Comparison of ENCODE assay signal across 7 cellular contexts in genomic region chr2:68319397-68320117, GRCh38. TPM values are rescaled to one million over a fixed set of nuclear protein-coding genes. Genes with fewer than 3 reads are reported as not detected.
A peak's percentile ranks its signal among the peaks of the same experiment; 100 is the strongest.
DNase-seq lines count a peak whose midpoint lies in the region; TF ChIP-seq lines count a peak whose summit lies in the region.

CNRIP1 (minus strand) TSS chr2:68319949; CDS start chr2:68319400, 549 bp downstream.

- WGBS in thyroid gland, 2 donors, result 1% methylated on average over 33 to 52 of the region's 64 CpGs

- no peaks in the 10 kb centered on the region for H3F3A ChIP-seq in MM.1S (ENCODE audit: insufficient read depth, low read length)

- no peaks in the 10 kb centered on the region for H4K20me1 ChIP-seq in MM.1S (ENCODE audit: insufficient read depth, low read length)

- TF ChIP-seq CTCF in MM.1S (IDR thresholded peaks at IDR 0.05; ENCODE audit: low read length) (no peak), WERI-Rb-1 (IDR thresholded peaks at IDR 0.05; ENCODE audit: low read depth, low read length) (0 out of 2 replicates have a peak, but pooled peaks have one; percentile 3), thyroid gland (IDR thresholded peaks at IDR 0.05) (no peak)

- peak within 1 kb of the TSS; percentile 71 for H2AFZ ChIP-seq in MM.1S (ENCODE audit: low read length)

- H3K27me3 ChIP-seq in MM.1S (replicated peaks; ENCODE audit: insufficient read depth, low read length) (no peaks in the 10 kb centered on the region), WERI-Rb-1 (ENCODE audit: insufficient read depth, low read depth, severe bottlenecking) (no peaks in the 10 kb centered on the region), mononuclear cell (ENCODE audit: insufficient read depth, low read length) (peaks cover 41% of the 10 kb centered on the region), thyroid gland (no peaks in the 10 kb centered on the region)

- no peak within 1 kb of the TSS for H3K27ac ChIP-seq in MM.1S (ENCODE audit: low read length)
- H3K27ac ChIP-seq in WERI-Rb-1, result peak within 1 kb of the TSS; percentile 90
- H3K27ac ChIP-seq in thyroid gland, result peak within 1 kb of the TSS; percentile 55 to 91 (median 79)

- H3K4me3 ChIP-seq in MM.1S (ENCODE audit: low read length), result peak within 1 kb of the TSS; percentile 60
- peak within 1 kb of the TSS; percentile 95 for H3K4me3 ChIP-seq in WERI-Rb-1 (ENCODE audit: low read depth, low read length)
- H3K4me3 ChIP-seq in mononuclear cell (ENCODE audit: low read length), result peak within 1 kb of the TSS; percentile 35
- peak within 1 kb of the TSS; percentile 1 to 55 (median 48) for H3K4me3 ChIP-seq in thyroid gland (replicated peaks in 1 of 3)

- no peaks in the 10 kb centered on the region for H3K79me2 ChIP-seq in MM.1S (ENCODE audit: low read length)

- H3K9ac ChIP-seq in MM.1S (ENCODE audit: low read length), result no peak within 1 kb of the TSS

- 0 out of 2 replicates have a peak, but pooled peaks cover 5% of the 10 kb centered on the region for H3K4me1 ChIP-seq in MM.1S (ENCODE audit: low read length)
- peaks cover 20% of the 10 kb centered on the region for H3K4me1 ChIP-seq in mononuclear cell (ENCODE audit: insufficient read depth, low read length)
- H3K4me1 ChIP-seq in thyroid gland, result peaks cover 0 to 14% of the 10 kb centered on the region in 2 donors

- intact Hi-C loops in thyroid gland (cut with DNase I), result no loop called here

- TF ChIP-seq POLR2A in thyroid gland (IDR thresholded peaks at IDR 0.05), result peak in 1 of 2 donors; percentile 20

- H3K9me3 ChIP-seq in MM.1S (replicated peaks; ENCODE audit: insufficient read depth, low read length) (no peaks in the 10 kb centered on the region), WERI-Rb-1 (ENCODE audit: severe bottlenecking) (no peaks in the 10 kb centered on the region), mononuclear cell (ENCODE audit: low read depth, low read length) (no peaks in the 10 kb centered on the region), thyroid gland (no peaks in the 10 kb centered on the region)

- no peaks in the 10 kb centered on the region for H3K9me2 ChIP-seq in MM.1S (replicated peaks; ENCODE audit: insufficient read depth, low read length)

- peak within 1 kb of the TSS; percentile 87 for H3K4me2 ChIP-seq in MM.1S (ENCODE audit: low read depth, low read length)

- H3K36me3 ChIP-seq in MM.1S (replicated peaks; ENCODE audit: insufficient read depth, low read length) (no peaks in the 10 kb centered on the region), WERI-Rb-1 (peaks cover 30% of the 10 kb centered on the region), thyroid gland (no peaks in the 10 kb centered on the region)

- DNase-seq in ELF-1 (ENCODE audit: low read depth, low spot score), result peak; percentile 43
- no peak for DNase-seq in MM.1S
- DNase-seq in WERI-Rb-1, result peak; percentile 90
- peak; percentile 83 for DNase-seq in fibroblast of gingiva (ENCODE audit: low read depth)
- DNase-seq in thyroid gland, result peak; percentile 29 to 31
- no peak for DNase-seq in SW480 (ENCODE audit: low spot score)

RNA-seq across cellular contexts. Expression of gene CNRIP1, which starts in this region (rescaled TPM):
- total RNA-seq in mononuclear cell (not detected), thyroid gland (10 to 100 TPM in 3 of 4 donors, 1 to 10 TPM in 1; 2.5 to 25.7 (median 17.1) TPM)

Comparison
In these comparisons a context has a peak if more than half of its experiments do, and no peak if none do; other contexts are left out.
1. DNase-seq: peak in ELF-1 (single experiment), WERI-Rb-1 (single experiment), fibroblast of gingiva (single experiment) and thyroid gland (2 of 2); none in MM.1S (single experiment) and SW480 (single experiment).
2. H3K4me3 ChIP-seq: peak in every context shown above with its lines; median percentile 95 in WERI-Rb-1; 60 in MM.1S; 48 in thyroid gland; 35 in mononuclear cell.